Comparison of ENCODE assay signal across 8 cellular contexts in the genomic region with DNA sequence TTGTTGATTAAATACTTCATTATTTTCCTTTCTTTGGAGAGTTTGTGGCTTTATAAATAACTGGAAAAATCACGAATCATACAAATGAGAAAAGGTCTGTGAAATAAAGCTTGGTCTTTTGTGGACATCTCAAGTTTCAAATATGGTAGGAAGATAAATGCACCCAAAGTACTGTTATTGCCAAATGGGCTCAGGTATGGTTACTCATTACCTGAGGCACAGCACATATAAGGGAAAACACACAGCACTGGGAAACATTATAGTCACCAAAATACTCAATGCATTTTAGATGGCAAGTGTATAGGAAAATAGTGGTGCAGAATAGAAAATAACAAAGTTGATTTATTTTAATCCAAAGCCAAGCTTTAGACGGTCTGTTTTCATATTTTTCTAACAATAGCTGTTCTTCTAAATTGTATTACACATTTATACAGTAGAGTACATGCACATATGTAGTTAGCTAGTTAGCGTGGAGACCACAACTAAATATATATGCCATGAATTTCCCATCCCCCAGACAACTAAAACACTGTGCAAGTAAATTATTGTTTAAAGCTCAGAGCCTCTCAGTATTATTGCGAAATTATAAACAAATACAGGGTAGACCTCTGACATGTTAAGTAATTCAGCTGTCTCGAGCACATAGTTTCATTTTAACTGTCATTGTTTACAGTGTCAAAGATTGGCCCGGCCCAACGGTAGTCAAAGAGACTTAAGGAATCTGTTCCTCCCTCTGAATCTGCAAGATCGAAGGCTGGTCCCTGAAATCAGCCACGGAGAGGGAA.
DNase-seq lines count a peak whose midpoint lies in the region; ATAC-seq and TF ChIP-seq lines count a peak whose summit lies in the region.

No MANE protein-coding gene starts in this region.

- DNase-seq in CD8-positive, alpha-beta T cell: no peak
- no peak for DNase-seq in central memory CD8-positive, alpha-beta T cell (ENCODE audit: low spot score in 2 of 2)
- no peak for DNase-seq in mesothelial cell of epicardium (ENCODE audit: low spot score in 2 of 2, unreplicated experiment in 2 of 2)
- no peak for DNase-seq in cerebellar nuclear complex (lab: John Stamatoyannopoulos, UW)
- DNase-seq in DMS79 (lab: John Stamatoyannopoulos, UW): no peak
- no peak for DNase-seq in middle frontal gyrus (ENCODE audit: extremely low spot score, low spot score)

- H3K27me3 ChIP-seq in CD8-positive, alpha-beta T cell (ENCODE audit: insufficient read depth, low read length): no peaks in the 10 kb centered on the region
- no peaks in the 10 kb centered on the region for H3K27me3 ChIP-seq in HUES6 (ENCODE audit: control insufficient read depth, insufficient read depth, low read length)

- ATAC-seq in CD8-positive, alpha-beta T cell: peak; percentile 44
- peak; percentile 17 for ATAC-seq in GM21390 (IDR thresholded peaks at IDR 0.05; ENCODE audit: unreplicated experiment)
- peak; percentile 60 for ATAC-seq in central memory CD8-positive, alpha-beta T cell (replicated peaks; ENCODE audit: extremely low read depth, poor library complexity, severe bottlenecking)

- peak overlapping the region; percentile 100 for H3K27ac Mint-ChIP-seq in CD8-positive, alpha-beta T cell
- peak overlapping the region; percentile 95 for H3K27ac Mint-ChIP-seq in central memory CD8-positive, alpha-beta T cell (ENCODE audit: low read depth)
- H3K27ac Mint-ChIP-seq in mesothelial cell of epicardium: peak overlapping the region; percentile 94

- peak overlapping the region; percentile 82 for H3K27ac ChIP-seq in CD8-positive, alpha-beta T cell (ENCODE audit: low read depth, low read length)
- no peak overlapping the region for H3K27ac ChIP-seq in HUES6 (ENCODE audit: low read depth, low read length)

- TF ChIP-seq CTCF in CD8-positive, alpha-beta T cell (IDR thresholded peaks at IDR 0.05): no peak
- no peak for TF ChIP-seq CTCF in mesothelial cell of epicardium (IDR thresholded peaks at IDR 0.05; ENCODE audit: unreplicated experiment)

- H3K4me3 ChIP-seq in CD8-positive, alpha-beta T cell (ENCODE audit: low read depth, low read length): peak overlapping the region; percentile 83
- peak overlapping the region; percentile 71 for H3K4me3 ChIP-seq in HUES6 (ENCODE audit: low read depth, low read length)

- peaks cover 21% of the 10 kb centered on the region for H3K4me1 ChIP-seq in CD8-positive, alpha-beta T cell (ENCODE audit: insufficient read depth, low read length)
- peaks cover 18% of the 10 kb centered on the region for H3K4me1 ChIP-seq in HUES6 (ENCODE audit: control insufficient read depth, insufficient read depth, low read length)

- CTCF ChIA-PET in CD8-positive, alpha-beta T cell (lab: Charles Lee): interaction anchor here (0.8 to 3.4 kb wide), 14 partner anchors 8 to 60 kb away, joined by 3 to 53 read pairs (median 5); no protein-coding TSS in a partner anchor

- peak overlapping the region; percentile 25 for H3K9ac ChIP-seq in HUES6 (ENCODE audit: low read length)

- peaks cover 22% of the 10 kb centered on the region for H3K36me3 Mint-ChIP-seq in CD8-positive, alpha-beta T cell
- H3K36me3 Mint-ChIP-seq in central memory CD8-positive, alpha-beta T cell (ENCODE audit: insufficient read depth): peaks cover 19% of the 10 kb centered on the region
- peaks cover 6% of the 10 kb centered on the region for H3K36me3 Mint-ChIP-seq in mesothelial cell of epicardium

- H3K27me3 Mint-ChIP-seq in CD8-positive, alpha-beta T cell (ENCODE audit: low read depth): no peaks in the 10 kb centered on the region
- H3K27me3 Mint-ChIP-seq in central memory CD8-positive, alpha-beta T cell: no peaks in the 10 kb centered on the region
- H3K27me3 Mint-ChIP-seq in mesothelial cell of epicardium (ENCODE audit: low read depth): no peaks in the 10 kb centered on the region

- no peaks in the 10 kb centered on the region for H3K36me3 ChIP-seq in CD8-positive, alpha-beta T cell (ENCODE audit: insufficient read depth, low read length)
- H3K36me3 ChIP-seq in HUES6 (ENCODE audit: control insufficient read depth, insufficient read depth, low read length): no peaks in the 10 kb centered on the region

- no peaks in the 10 kb centered on the region for H3K9me3 ChIP-seq in CD8-positive, alpha-beta T cell (ENCODE audit: low read length)
- H3K9me3 ChIP-seq in HUES6 (ENCODE audit: control insufficient read depth, insufficient read depth, low read depth, low read length): no peaks in the 10 kb centered on the region

- POLR2A ChIA-PET in CD8-positive, alpha-beta T cell (lab: Charles Lee): interaction anchor here (0.5 to 2.4 kb wide), 11 partner anchors 9 to 911 kb away, joined by 3 to 22 read pairs (median 5); no protein-coding TSS in a partner anchor

- no peaks in the 10 kb centered on the region for H3K9me3 Mint-ChIP-seq in CD8-positive, alpha-beta T cell
- no peaks in the 10 kb centered on the region for H3K9me3 Mint-ChIP-seq in central memory CD8-positive, alpha-beta T cell
- H3K9me3 Mint-ChIP-seq in mesothelial cell of epicardium: no peaks in the 10 kb centered on the region

- intact Hi-C loops in CD8-positive, alpha-beta T cell (cut with DNase I, micrococcal nuclease): loop anchor here (2.0 to 5.0 kb wide), 5 partner anchors 69 to 909 kb away; a partner anchor contains a TSS

- H3K4me3 Mint-ChIP-seq in CD8-positive, alpha-beta T cell: peak overlapping the region; percentile 100
- peak overlapping the region; percentile 98 for H3K4me3 Mint-ChIP-seq in central memory CD8-positive, alpha-beta T cell
- peak overlapping the region; percentile 97 for H3K4me3 Mint-ChIP-seq in mesothelial cell of epicardium

- peaks cover 46% of the 10 kb centered on the region for H3K4me1 Mint-ChIP-seq in CD8-positive, alpha-beta T cell (ENCODE audit: low read depth)
- peaks cover 32% of the 10 kb centered on the region for H3K4me1 Mint-ChIP-seq in central memory CD8-positive, alpha-beta T cell
- H3K4me1 Mint-ChIP-seq in mesothelial cell of epicardium: peaks cover 14% of the 10 kb centered on the region
